In genomic region chr4:116055857-116056827, GRCh38 we compare ENCODE assay signal across 9 cellular contexts.
DNase-seq lines count a peak whose midpoint lies in the region; ATAC-seq, FAIRE-seq and TF ChIP-seq lines count a peak whose summit lies in the region.
"Had no signal": no experiment of that assay in that cellular context is flagged by ENCODE, and none has a peak within 500 bp of the region (broad histone marks: within the 10 kb centered on the region; RNA-seq: fewer than 3 reads in every experiment).

No MANE protein-coding gene starts in this region.

- H3K79me2 ChIP-seq in HepG2 (ENCODE audit: insufficient read depth, low read length): no peaks in the 10 kb centered on the region

- WGBS in HepG2 (ENCODE audit: low lambda C conversion rate): 1% methylated on average over 3 of the region's 3 CpGs
- WGBS in lower leg skin, 2 donors: 55 to 60% methylated on average over 3 of the region's 3 CpGs

- TF ChIP-seq RAD21 in HepG2 (CRISPR knock-in tag; IDR thresholded peaks at IDR 0.05): no peak

- no peak overlapping the region for H3K4me3 Mint-ChIP-seq in stimulated activated memory B cell treated with anti-CD40 and anti-IgM and Interleukin-4, amounts not matched to agents 10 μg/mL and 1 μg/mL and 100 μg/mL, for 72 hours
- H3K4me3 Mint-ChIP-seq: activated T-helper 17 cell treated with anti-CD3 and anti-CD28 coated beads, Interleukin-2, amount 50 U/mL, for 72 hours had no signal

- no peak overlapping the region for H3K4me3 ChIP-seq in adipocyte (ENCODE audit: low read length)
- no peak overlapping the region for H3K4me3 ChIP-seq in HepG2 (replicated peaks in 1 of 3; ENCODE audit: insufficient read depth in 1 of 3, low read depth in 2 of 3, low read length in 3 of 3)
- H3K4me3 ChIP-seq in lower leg skin (ENCODE audit: low read depth, poor library complexity, severe bottlenecking): no peak overlapping the region

- H3K4me1 Mint-ChIP-seq in stimulated activated memory B cell treated with anti-CD40 and anti-IgM and Interleukin-4, amounts not matched to agents 10 μg/mL and 1 μg/mL and 100 μg/mL, for 72 hours: no peaks in the 10 kb centered on the region
- H3K4me1 Mint-ChIP-seq: activated T-helper 17 cell treated with anti-CD3 and anti-CD28 coated beads, Interleukin-2, amount 50 U/mL, for 72 hours had no signal

- intact Hi-C loops in HepG2 (cut with micrococcal nuclease; ENCODE audit: unreplicated experiment): loop anchor here (1.0 kb wide), 1 partner anchor 94 kb away; no protein-coding TSS in a partner anchor
- intact Hi-C loops in lower leg skin (cut with DNase I; ENCODE audit: low total_unique reads): no loop called here

- ATAC-seq in HepG2: no peak
- no peak for ATAC-seq in GM19397 (IDR thresholded peaks at IDR 0.05; ENCODE audit: unreplicated experiment)
- ATAC-seq in stimulated activated memory B cell treated with anti-CD40 and anti-IgM and Interleukin-4, amounts not matched to agents 10 μg/mL and 1 μg/mL and 100 μg/mL, for 72 hours: no peak
- ATAC-seq: activated T-helper 17 cell treated with anti-CD3 and anti-CD28 coated beads, Interleukin-2, amount 50 U/mL, for 72 hours had no signal

- no peak overlapping the region for H3K27ac Mint-ChIP-seq in stimulated activated memory B cell treated with anti-CD40 and anti-IgM and Interleukin-4, amounts not matched to agents 10 μg/mL and 1 μg/mL and 100 μg/mL, for 72 hours
- H3K27ac Mint-ChIP-seq: activated T-helper 17 cell treated with anti-CD3 and anti-CD28 coated beads, Interleukin-2, amount 50 U/mL, for 72 hours had no signal

- no peak overlapping the region for H3K27ac ChIP-seq in HepG2 (ENCODE audit: extremely low read length, insufficient read depth, low read length)

- no peaks in the 10 kb centered on the region for H3K27me3 Mint-ChIP-seq in stimulated activated memory B cell treated with anti-CD40 and anti-IgM and Interleukin-4, amounts not matched to agents 10 μg/mL and 1 μg/mL and 100 μg/mL, for 72 hours
- H3K27me3 Mint-ChIP-seq: activated T-helper 17 cell treated with anti-CD3 and anti-CD28 coated beads, Interleukin-2, amount 50 U/mL, for 72 hours had no signal

- no peaks in the 10 kb centered on the region for H3K9me3 Mint-ChIP-seq in stimulated activated memory B cell treated with anti-CD40 and anti-IgM and Interleukin-4, amounts not matched to agents 10 μg/mL and 1 μg/mL and 100 μg/mL, for 72 hours
- H3K9me3 Mint-ChIP-seq: activated T-helper 17 cell treated with anti-CD3 and anti-CD28 coated beads, Interleukin-2, amount 50 U/mL, for 72 hours had no signal

- H3K36me3 ChIP-seq in adipocyte (ENCODE audit: control insufficient read depth, insufficient read depth, low read length, severe bottlenecking): no peaks in the 10 kb centered on the region
- H3K36me3 ChIP-seq in HepG2 (replicated peaks in 1 of 2; ENCODE audit: control insufficient read depth in 1 of 2, insufficient read depth in 2 of 2, low read length in 2 of 2): no peaks in the 10 kb centered on the region

- H3K4me2 ChIP-seq in HepG2 (ENCODE audit: low read depth, low read length): no peak overlapping the region

- DNase-seq in G401 (ENCODE audit: low spot score): peak; percentile 31
- DNase-seq in adipocyte (ENCODE audit: low read depth): peak; percentile 36
- no peak for DNase-seq in HepG2 (ENCODE audit: low spot score)
- no peak for DNase-seq in lower leg skin (ENCODE audit: low spot score in 2 of 2)
- no peak for DNase-seq in cerebellar nuclear complex (lab: John Stamatoyannopoulos, UW)

- H3K4me1 ChIP-seq in adipocyte (ENCODE audit: control insufficient read depth, insufficient read depth, low read length): no peaks in the 10 kb centered on the region
- no peaks in the 10 kb centered on the region for H3K4me1 ChIP-seq in HepG2 (ENCODE audit: insufficient read depth, low read length)

- H3K9ac ChIP-seq in adipocyte (ENCODE audit: low read length): no peak overlapping the region
- no peak overlapping the region for H3K9ac ChIP-seq in HepG2 (ENCODE audit: insufficient read depth, low read depth, low read length)

- no peak for TF ChIP-seq EP300 in HepG2 (IDR thresholded peaks at IDR 0.05; ENCODE audit: low read depth in 2 of 2, low read length in 2 of 2)
- TF ChIP-seq EP300 in HepG2 (CRISPR knock-in tag; IDR thresholded peaks at IDR 0.05; ENCODE audit: borderline replicate concordance): no peak

- FAIRE-seq in HepG2 (lab: Jason Lieb, UNC): no peak

- CTCF ChIA-PET in HepG2 (lab: Yijun Ruan, JAX; ENCODE audit: low intra/inter-chr PET ratio, low total read pairs): no interaction called here

- H2AFZ ChIP-seq in HepG2 (ENCODE audit: low read length): no peak overlapping the region

- H3K36me3 Mint-ChIP-seq in stimulated activated memory B cell treated with anti-CD40 and anti-IgM and Interleukin-4, amounts not matched to agents 10 μg/mL and 1 μg/mL and 100 μg/mL, for 72 hours: no peaks in the 10 kb centered on the region

- no peaks in the 10 kb centered on the region for H3K9me3 ChIP-seq in adipocyte (ENCODE audit: control insufficient read depth, low read length)
- no peaks in the 10 kb centered on the region for H3K9me3 ChIP-seq in HepG2 (ENCODE audit: low read length)

- peak; percentile 41; the same call in 1 of the 2 replicates for TF ChIP-seq CTCF in LNCAP (IDR thresholded peaks at IDR 0.05)
- TF ChIP-seq CTCF in HepG2 (CRISPR knock-in tag; IDR thresholded peaks at IDR 0.05): no peak
- no peak for TF ChIP-seq CTCF in lower leg skin (IDR thresholded peaks at IDR 0.05)

- in situ Hi-C loops in G401 (cut with HindIII; ENCODE audit: low sequenced_read_pairs) (no loop called here), HepG2 (cut with HindIII; ENCODE audit: extremely low pct_ligation_motif_present, low pct_unique_long_range_greater_than_20kb) (no loop called here)

- BruUV-seq in HepG2 (replicated peaks; lab: Mats Ljungman, UMichigan): no TSS peak

- H4K20me1 ChIP-seq in HepG2 (ENCODE audit: insufficient read depth, low read length): no peaks in the 10 kb centered on the region

- TF ChIP-seq POLR2A in HepG2 (IDR thresholded peaks at IDR 0.05; ENCODE audit: insufficient read depth in 1 of 2, low read depth in 2 of 2, low read length in 2 of 2): no peak
- TF ChIP-seq POLR2A in lower leg skin (IDR thresholded peaks at IDR 0.05): no peak

- POLR2A ChIA-PET in HepG2 (lab: Yijun Ruan, JAX): no interaction called here

- no peaks in the 10 kb centered on the region for H3K27me3 ChIP-seq in adipocyte (replicated peaks; ENCODE audit: control insufficient read depth, insufficient read depth, low read length)
- no peaks in the 10 kb centered on the region for H3K27me3 ChIP-seq in HepG2 (ENCODE audit: control insufficient read depth in 1 of 2, insufficient read depth in 2 of 2, low read length in 2 of 2)

TF ChIP-seq in HepG2, 621 proteins besides CTCF, POLR2A, EP300 and RAD21:
- TF ChIP-seq MAFK (conservative IDR thresholded peaks at IDR 0.05 in 1 of 2, IDR thresholded peaks at IDR 0.05 in 1 of 2; ENCODE audit: low read length in 2 of 2) (peak; percentile 24 to 86), ZMAT3 (CRISPR knock-in tag; conservative IDR thresholded peaks at IDR 0.05) (no peak), ZNF3 (CRISPR knock-in tag; IDR thresholded peaks at IDR 0.05) (no peak), MAFF (IDR thresholded peaks at IDR 0.05; ENCODE audit: low read depth, low read length) (peak; percentile 69)

Comparison
In these comparisons a context has a peak if more than half of its experiments do, and no peak if none do; other contexts are left out.
1. DNase-seq: peak in G401 (single experiment) and adipocyte (single experiment); none in HepG2 (single experiment), lower leg skin (0 of 2) and cerebellar nuclear complex (0 of 2).